ENCODE assay signal across 13 cellular contexts in the genomic region with DNA sequence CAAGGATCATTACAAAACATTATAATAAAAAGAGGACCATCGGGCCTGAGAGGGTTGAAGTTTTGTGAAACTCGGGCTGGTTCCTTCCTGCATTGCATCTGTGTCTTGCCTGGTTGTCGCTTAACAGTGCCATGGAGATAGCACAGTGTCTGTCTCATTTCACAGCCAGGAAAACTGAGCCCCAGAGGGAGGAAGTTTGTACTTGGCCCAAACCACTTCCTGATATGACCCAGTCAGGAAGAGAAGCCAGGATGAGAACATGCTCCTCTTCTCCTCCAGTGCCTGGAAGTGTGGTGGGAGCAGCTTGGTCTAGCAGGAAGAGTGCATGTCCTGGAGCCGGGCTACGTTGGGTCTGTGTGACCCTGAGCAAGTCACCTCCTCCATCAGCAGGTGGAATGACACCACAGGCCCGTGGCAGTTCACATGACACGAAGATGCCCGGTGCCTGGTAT. TPM values are rescaled to one million over a fixed set of nuclear protein-coding genes. Genes with fewer than 3 reads are reported as not detected.
DNase-seq lines count a peak whose midpoint lies in the region; ATAC-seq and TF ChIP-seq lines count a peak whose summit lies in the region.
"Had no signal": no experiment of that assay in that cellular context is flagged by ENCODE, and none has a peak within 500 bp of the region (broad histone marks: within the 10 kb centered on the region; RNA-seq: fewer than 3 reads in every experiment).

No MANE protein-coding gene starts in this region.

- CTCF ChIA-PET in activated CD4-positive, alpha-beta T cell treated with anti-CD3 and anti-CD28 coated beads for 36 hours (lab: Charles Lee): interaction anchor here (0.6 to 12.1 kb wide), 13 partner anchors 9 to 136 kb away, joined by 3 to 300 read pairs (median 7); a partner anchor contains a TSS
- CTCF ChIA-PET in activated CD8-positive, alpha-beta T cell treated with anti-CD3 and anti-CD28 coated beads, Interleukin-2, amount 10 ng/mL, durations not matched to agents 7 days and 5 days (lab: Charles Lee): interaction anchor here (1.0 to 13.2 kb wide), 13 partner anchors 9 to 136 kb away, joined by 3 to 321 read pairs (median 7); a partner anchor contains a TSS

- intact Hi-C loops in activated CD4-positive, alpha-beta T cell treated with anti-CD3 and anti-CD28 coated beads for 36 hours (cut with DNase I, micrococcal nuclease): loop anchor here (1.0 to 5.0 kb wide), 3 partner anchors 16 to 136 kb away; no protein-coding TSS in a partner anchor
- intact Hi-C loops in heart left ventricle (cut with DNase I): loop anchor here in 6 of 10 donors (5.0 to 10.0 kb wide), 6 partner anchors 34 to 124 kb away; no protein-coding TSS in a partner anchor

- no peak for ATAC-seq in activated CD4-positive, alpha-beta T cell treated with anti-CD3 and anti-CD28 coated beads for 36 hours
- ATAC-seq in activated CD8-positive, alpha-beta T cell treated with anti-CD3 and anti-CD28 coated beads, Interleukin-2, amount 10 ng/mL, durations not matched to agents 7 days and 5 days: peak; percentile 21
- peak in 3 of 4 donors; percentile 38 to 54 (median 49) for ATAC-seq in heart left ventricle
- ATAC-seq in stimulated activated effector memory CD8-positive, alpha-beta T cell treated with anti-CD3 and anti-CD28 coated beads, Interleukin-12 subunit alpha, Interleukin-12 subunit beta, amount 100 ng/mL, for 72 hours: peak; percentile 22
- no peak for ATAC-seq in GM21447 (IDR thresholded peaks at IDR 0.05; ENCODE audit: unreplicated experiment)
- ATAC-seq: body of pancreas had no signal

- no peaks in the 10 kb centered on the region for H3K27me3 ChIP-seq in heart left ventricle
- H3K27me3 ChIP-seq: body of pancreas, SJSA1 had no signal

- no peaks in the 10 kb centered on the region for H3K9me3 Mint-ChIP-seq in activated CD4-positive, alpha-beta T cell treated with anti-CD3 and anti-CD28 coated beads for 36 hours (ENCODE audit: low read depth)
- H3K9me3 Mint-ChIP-seq in activated CD8-positive, alpha-beta T cell treated with anti-CD3 and anti-CD28 coated beads, Interleukin-2, amount 10 ng/mL, durations not matched to agents 7 days and 5 days (ENCODE audit: insufficient read depth): no peaks in the 10 kb centered on the region
- H3K9me3 Mint-ChIP-seq in stimulated activated effector memory CD8-positive, alpha-beta T cell treated with anti-CD3 and anti-CD28 coated beads, Interleukin-12 subunit alpha, Interleukin-12 subunit beta, amount 100 ng/mL, for 72 hours: no peaks in the 10 kb centered on the region

- H3K36me3 ChIP-seq in heart left ventricle: peaks cover 0 to 25% (median 0%) of the 10 kb centered on the region in 9 donors
- H3K36me3 ChIP-seq: SJSA1 had no signal

- H3K4me3 ChIP-seq in heart left ventricle: no peak overlapping the region
- H3K4me3 ChIP-seq: body of pancreas, SJSA1 had no signal

- H3K36me3 Mint-ChIP-seq in activated CD4-positive, alpha-beta T cell treated with anti-CD3 and anti-CD28 coated beads for 36 hours (ENCODE audit: low read depth): peaks cover 59% of the 10 kb centered on the region
- peaks cover 88% of the 10 kb centered on the region for H3K36me3 Mint-ChIP-seq in activated CD8-positive, alpha-beta T cell treated with anti-CD3 and anti-CD28 coated beads, Interleukin-2, amount 10 ng/mL, durations not matched to agents 7 days and 5 days (ENCODE audit: low read depth)
- peaks cover 100% of the 10 kb centered on the region for H3K36me3 Mint-ChIP-seq in stimulated activated effector memory CD8-positive, alpha-beta T cell treated with anti-CD3 and anti-CD28 coated beads, Interleukin-12 subunit alpha, Interleukin-12 subunit beta, amount 100 ng/mL, for 72 hours

- peak overlapping the region; percentile 92 for H3K27ac Mint-ChIP-seq in activated CD4-positive, alpha-beta T cell treated with anti-CD3 and anti-CD28 coated beads for 36 hours
- peak overlapping the region; percentile 86 for H3K27ac Mint-ChIP-seq in activated CD8-positive, alpha-beta T cell treated with anti-CD3 and anti-CD28 coated beads, Interleukin-2, amount 10 ng/mL, durations not matched to agents 7 days and 5 days
- H3K27ac Mint-ChIP-seq in stimulated activated effector memory CD8-positive, alpha-beta T cell treated with anti-CD3 and anti-CD28 coated beads, Interleukin-12 subunit alpha, Interleukin-12 subunit beta, amount 100 ng/mL, for 72 hours: peak overlapping the region; percentile 91

- peak overlapping the region; percentile 56 for H3K4me3 Mint-ChIP-seq in activated CD4-positive, alpha-beta T cell treated with anti-CD3 and anti-CD28 coated beads for 36 hours
- H3K4me3 Mint-ChIP-seq in activated CD8-positive, alpha-beta T cell treated with anti-CD3 and anti-CD28 coated beads, Interleukin-2, amount 10 ng/mL, durations not matched to agents 7 days and 5 days: peak overlapping the region; percentile 57
- peak overlapping the region; percentile 73 for H3K4me3 Mint-ChIP-seq in stimulated activated effector memory CD8-positive, alpha-beta T cell treated with anti-CD3 and anti-CD28 coated beads, Interleukin-12 subunit alpha, Interleukin-12 subunit beta, amount 100 ng/mL, for 72 hours

- H3K9me3 ChIP-seq in heart left ventricle: no peaks in the 10 kb centered on the region
- H3K9me3 ChIP-seq: body of pancreas, SJSA1 had no signal

- H3K27ac ChIP-seq in heart left ventricle: peak overlapping the region in 8 of 12 donors; percentile 2 to 74 (median 52)
- H3K27ac ChIP-seq: body of pancreas, SJSA1 had no signal

- 52 to 71% (median 63%) methylated on average over 5 to 8 of the region's 8 CpGs for WGBS in heart left ventricle, 4 donors

- POLR2A ChIA-PET in activated CD4-positive, alpha-beta T cell treated with anti-CD3 and anti-CD28 coated beads for 36 hours (lab: Charles Lee): interaction anchor here (11.5 kb wide), 1 partner anchor 36 kb away, joined by 162 read pairs; a partner anchor contains a TSS
- POLR2A ChIA-PET in activated CD8-positive, alpha-beta T cell treated with anti-CD3 and anti-CD28 coated beads, Interleukin-2, amount 10 ng/mL, durations not matched to agents 7 days and 5 days (lab: Charles Lee): interaction anchor here (1.0 to 3.6 kb wide), 6 partner anchors 25 to 40 kb away, joined by 4 to 20 read pairs (median 10); no protein-coding TSS in a partner anchor

- H3K4me1 Mint-ChIP-seq in activated CD4-positive, alpha-beta T cell treated with anti-CD3 and anti-CD28 coated beads for 36 hours: peaks cover 80% of the 10 kb centered on the region
- peaks cover 84% of the 10 kb centered on the region for H3K4me1 Mint-ChIP-seq in activated CD8-positive, alpha-beta T cell treated with anti-CD3 and anti-CD28 coated beads, Interleukin-2, amount 10 ng/mL, durations not matched to agents 7 days and 5 days (ENCODE audit: low read depth)
- peaks cover 80% of the 10 kb centered on the region for H3K4me1 Mint-ChIP-seq in stimulated activated effector memory CD8-positive, alpha-beta T cell treated with anti-CD3 and anti-CD28 coated beads, Interleukin-12 subunit alpha, Interleukin-12 subunit beta, amount 100 ng/mL, for 72 hours

- peak; percentile 51 for DNase-seq in activated CD4-positive, alpha-beta T cell treated with anti-CD3 and anti-CD28 coated beads for 36 hours
- no peak for DNase-seq in activated CD4-positive, alpha-beta T cell treated with anti-CD3 and anti-CD28 coated beads for 1 hour
- DNase-seq in activated CD8-positive, alpha-beta T cell treated with anti-CD3 and anti-CD28 coated beads, Interleukin-2, amount 10 ng/mL, durations not matched to agents 7 days and 5 days: peak; percentile 45
- DNase-seq in heart left ventricle (peak in 2 of 5 donors; percentile 34 to 39), DMS 273 treated with DMSO at 0.1 percent for 48 hours (lab: John Stamatoyannopoulos, UW) (no peak), activated gamma-delta T cell (lab: John Stamatoyannopoulos, UW) (no peak)
- no peak for DNase-seq in stimulated activated effector memory CD8-positive, alpha-beta T cell treated with anti-CD3 and anti-CD28 coated beads, Interleukin-12 subunit alpha, Interleukin-12 subunit beta, amount 100 ng/mL, for 72 hours (ENCODE audit: low spot score in 2 of 2)
- DNase-seq: body of pancreas, NCI-H1694, NCI-H774 had no signal

- H3K27me3 Mint-ChIP-seq in activated CD4-positive, alpha-beta T cell treated with anti-CD3 and anti-CD28 coated beads for 36 hours: no peaks in the 10 kb centered on the region
- H3K27me3 Mint-ChIP-seq in activated CD8-positive, alpha-beta T cell treated with anti-CD3 and anti-CD28 coated beads, Interleukin-2, amount 10 ng/mL, durations not matched to agents 7 days and 5 days (ENCODE audit: low read depth): no peaks in the 10 kb centered on the region

- TF ChIP-seq POLR2A in heart left ventricle (IDR thresholded peaks at IDR 0.05): no peak

- H3K4me1 ChIP-seq in heart left ventricle: peaks cover 0 to 75% (median 55%) of the 10 kb centered on the region in 12 donors
- H3K4me1 ChIP-seq: SJSA1 had no signal

- no peak for TF ChIP-seq CTCF in heart left ventricle (IDR thresholded peaks at IDR 0.05)

RNA-seq across cellular contexts. Expression of a gene that starts 41.5 kb away (rescaled TPM):
- total RNA-seq in activated CD4-positive, alpha-beta T cell treated with anti-CD3 and anti-CD28 coated beads for 36 hours: 100 to 1,000 TPM; 249 to 378 TPM
- total RNA-seq in activated CD8-positive, alpha-beta T cell treated with anti-CD3 and anti-CD28 coated beads, Interleukin-2, amount 10 ng/mL, durations not matched to agents 7 days and 5 days: 100 to 1,000 TPM; 863 to 926 TPM
- 100 to 1,000 TPM in 1 of 9 donors, 10 to 100 TPM in 8; 31.7 to 116 (median 41.0) TPM for total RNA-seq in heart left ventricle
- 10 to 100 TPM; 23.8 to 33.5 TPM for polyA plus RNA-seq in heart left ventricle

RNA-seq across cellular contexts. Expression of a gene that starts 52.8 kb away (rescaled TPM):
- total RNA-seq in activated CD4-positive, alpha-beta T cell treated with anti-CD3 and anti-CD28 coated beads for 36 hours: 1 to 10 TPM; 2.6 to 2.8 TPM
- total RNA-seq in activated CD8-positive, alpha-beta T cell treated with anti-CD3 and anti-CD28 coated beads, Interleukin-2, amount 10 ng/mL, durations not matched to agents 7 days and 5 days: under 1 TPM; 0.05 to 0.39 TPM
- total RNA-seq in heart left ventricle: under 1 TPM in 3 of 9 donors, not detected in 6; 0.22 to 0.48 (median 0.37) TPM
- polyA plus RNA-seq in heart left ventricle: under 1 TPM in 1 of 2 donors, not detected in 1; 0.08 TPM
- total RNA-seq: A172, SJSA1 had no signal

Comparison
In these comparisons a context has a peak if more than half of its experiments do, and no peak if none do; other contexts are left out.
1. DNase-seq: peak in activated CD4-positive, alpha-beta T cell treated with anti-CD3 and anti-CD28 coated beads for 36 hours (single experiment) and activated CD8-positive, alpha-beta T cell treated with anti-CD3 and anti-CD28 coated beads, Interleukin-2, amount 10 ng/mL, durations not matched to agents 7 days and 5 days (single experiment); none in activated CD4-positive, alpha-beta T cell treated with anti-CD3 and anti-CD28 coated beads for 1 hour (single experiment), stimulated activated effector memory CD8-positive, alpha-beta T cell treated with anti-CD3 and anti-CD28 coated beads, Interleukin-12 subunit alpha, Interleukin-12 subunit beta, amount 100 ng/mL, for 72 hours (0 of 2), DMS 273 treated with DMSO at 0.1 percent for 48 hours (single experiment) and activated gamma-delta T cell (single experiment).
2. ATAC-seq: peak in activated CD8-positive, alpha-beta T cell treated with anti-CD3 and anti-CD28 coated beads, Interleukin-2, amount 10 ng/mL, durations not matched to agents 7 days and 5 days (single experiment), heart left ventricle (3 of 4) and stimulated activated effector memory CD8-positive, alpha-beta T cell treated with anti-CD3 and anti-CD28 coated beads, Interleukin-12 subunit alpha, Interleukin-12 subunit beta, amount 100 ng/mL, for 72 hours (single experiment); none in activated CD4-positive, alpha-beta T cell treated with anti-CD3 and anti-CD28 coated beads for 36 hours (single experiment) and GM21447 (single experiment).
3. Peak in every context shown above with its lines, with median percentiles within 50 percentile points of each other: H3K27ac Mint-ChIP-seq and H3K4me3 Mint-ChIP-seq.